ENCODE assay signal across 35 cellular contexts in the genomic region with DNA sequence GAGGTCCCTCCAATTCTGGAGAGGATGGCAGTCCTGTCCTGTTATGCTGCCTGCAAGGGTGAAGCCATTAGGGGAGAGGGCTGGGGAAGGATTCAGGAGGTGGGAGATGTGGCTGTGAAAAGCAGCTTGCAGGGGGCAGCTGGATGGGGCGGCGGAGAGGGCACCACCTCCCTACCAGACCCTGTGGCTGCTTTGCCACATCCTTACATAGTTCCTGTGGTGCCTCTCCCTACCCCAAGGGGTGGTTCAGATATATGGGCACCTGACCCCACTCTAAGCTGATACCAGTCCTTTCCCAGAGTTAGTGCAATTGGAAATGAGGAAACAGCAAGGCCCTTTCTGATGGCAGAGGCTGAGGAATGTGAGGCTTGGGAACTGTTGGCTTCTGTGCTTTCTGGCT. TPM values are rescaled to one million over a fixed set of nuclear protein-coding genes. Genes with fewer than 3 reads are reported as not detected.
"Had no signal": no experiment of that assay in that cellular context is flagged by ENCODE, and none has a peak within 500 bp of the region (broad histone marks: within the 10 kb centered on the region; RNA-seq: fewer than 3 reads in every experiment).

No MANE protein-coding gene starts in this region.

- H3K27me3 ChIP-seq: adrenal gland, body of pancreas had no signal

- H3K27ac ChIP-seq: adrenal gland, body of pancreas, brain microvascular endothelial cell, breast epithelium, VCaP had no signal

- FAIRE-seq: astrocyte, TTC549 had no signal

- H3K27ac Mint-ChIP-seq: activated B cell treated with CpG ODN at 0.5 μM for 24 hours; activated CD4-positive, alpha-beta memory T cell treated with anti-CD3 and anti-CD28 coated beads for 36 hours; activated CD4-positive, alpha-beta T cell treated with anti-CD3 and anti-CD28 coated beads for 36 hours; activated CD8-positive, alpha-beta T cell treated with anti-CD3 and anti-CD28 coated beads for 36 hours; activated naive CD4-positive, alpha-beta T cell treated with anti-CD3 and anti-CD28 coated beads for 36 hours; activated naive CD4-positive, alpha-beta T cell treated with anti-CD3 and anti-CD28 coated beads, Interleukin-2, amount 50 U/mL, for 72 hours; activated naive CD8-positive, alpha-beta T cell treated with anti-CD3 and anti-CD28 coated beads for 36 hours; activated T-cell treated with anti-CD3 and anti-CD28 coated beads, Interleukin-2, amount 50 U/mL, for 72 hours; activated T-helper 1 cell treated with anti-CD3 and anti-CD28 coated beads, Interleukin-12 subunit alpha, Interleukin-12 subunit beta, Interleukin-2, Interleukin-4 antibody, amounts not matched to agents 30 ng/mL and 10 ng/mL and 1 ng/mL, durations not matched to agents 14 hours and 24 hours and 36 hours; activated T-helper 17 cell treated with anti-CD3 and anti-CD28 coated beads, Interleukin-2, amount 50 U/mL, for 72 hours; T-helper 17 cell had no signal

- H3K36me3 Mint-ChIP-seq: activated CD4-positive, alpha-beta memory T cell treated with anti-CD3 and anti-CD28 coated beads for 36 hours; activated naive CD8-positive, alpha-beta T cell treated with anti-CD3 and anti-CD28 coated beads for 36 hours had no signal

- ATAC-seq: activated CD4-positive, alpha-beta T cell treated with anti-CD3 and anti-CD28 coated beads for 36 hours; activated CD8-positive, alpha-beta T cell treated with anti-CD3 and anti-CD28 coated beads for 36 hours; activated naive CD4-positive, alpha-beta T cell treated with anti-CD3 and anti-CD28 coated beads, Interleukin-2, amount 50 U/mL, for 72 hours; activated T-cell treated with anti-CD3 and anti-CD28 coated beads, Interleukin-2, amount 50 U/mL, for 4 hours; activated T-cell treated with anti-CD3 and anti-CD28 coated beads, Interleukin-2, amount 50 U/mL, for 72 hours; activated T-helper 17 cell treated with anti-CD3 and anti-CD28 coated beads, Interleukin-2, amount 50 U/mL, for 72 hours; body of pancreas; T-helper 17 cell had no signal

- H3K36me3 ChIP-seq: adrenal gland, brain microvascular endothelial cell, breast epithelium had no signal

- DNase-seq: activated B cell treated with CpG ODN at 0.5 μM for 24 hours; activated CD4-positive, alpha-beta memory T cell treated with anti-CD3 and anti-CD28 coated beads for 36 hours; activated CD4-positive, alpha-beta T cell treated with anti-CD3 and anti-CD28 coated beads for 36 hours; activated CD4-positive, alpha-beta T cell treated with anti-CD3 and anti-CD28 coated beads for 48 hours; activated CD4-positive, alpha-beta T cell treated with anti-CD3 and anti-CD28 coated beads, Interleukin-2, amount 50 U/mL, for 1 hour; activated CD4-positive, alpha-beta T cell treated with anti-CD3 and anti-CD28 coated beads, Interleukin-2, amount 50 U/mL, for 4 hours; activated CD4-positive, CD25-positive, alpha-beta regulatory T cell treated with anti-CD3 and anti-CD28 coated beads, Interleukin-2, amount 50 U/mL, for 72 hours; activated CD8-positive, alpha-beta memory T cell treated with anti-CD3 and anti-CD28 coated beads, Interleukin-2, amount 50 U/mL, for 4 hours; activated CD8-positive, alpha-beta T cell treated with anti-CD3 and anti-CD28 coated beads for 36 hours; activated effector memory CD4-positive, alpha-beta T cell treated with anti-CD3 and anti-CD28 coated beads, Interleukin-2, amount 50 U/mL, for 16 hours; activated gamma-delta T cell treated with Interleukin-2 at 50 U/mL for 16 hours; activated naive CD4-positive, alpha-beta T cell; activated naive CD4-positive, alpha-beta T cell treated with anti-CD3 and anti-CD28 coated beads for 36 hours; activated naive CD4-positive, alpha-beta T cell treated with anti-CD3 and anti-CD28 coated beads, Interleukin-2, amount 50 U/mL, for 16 hours; activated naive CD8-positive, alpha-beta T cell treated with anti-CD3 and anti-CD28 coated beads for 36 hours; activated T-cell treated with anti-CD3 and anti-CD28 coated beads for 4 hours; activated T-cell treated with anti-CD3 and anti-CD28 coated beads, Interleukin-2, amount 50 U/mL, for 1 hour; activated T-cell treated with anti-CD3 and anti-CD28 coated beads, Interleukin-2, amount 50 U/mL, for 4 hours; activated T-cell treated with anti-CD3 and anti-CD28 coated beads, Interleukin-2, amount 50 U/mL, for 72 hours; adrenal gland; amniotic stem cell; aorta; body of pancreas; brain microvascular endothelial cell; central memory CD4-positive, alpha-beta T cell; T-helper 17 cell; T-helper 9 cell had no signal

- H3K9me3 Mint-ChIP-seq: activated B cell treated with CpG ODN at 0.5 μM for 24 hours; activated CD4-positive, alpha-beta memory T cell treated with anti-CD3 and anti-CD28 coated beads for 36 hours; activated CD8-positive, alpha-beta T cell treated with anti-CD3 and anti-CD28 coated beads for 36 hours; activated naive CD4-positive, alpha-beta T cell treated with anti-CD3 and anti-CD28 coated beads for 36 hours; activated naive CD4-positive, alpha-beta T cell treated with anti-CD3 and anti-CD28 coated beads, Interleukin-2, amount 50 U/mL, for 72 hours; activated naive CD8-positive, alpha-beta T cell treated with anti-CD3 and anti-CD28 coated beads for 36 hours; activated T-cell treated with anti-CD3 and anti-CD28 coated beads, Interleukin-2, amount 50 U/mL, for 4 hours; activated T-cell treated with anti-CD3 and anti-CD28 coated beads, Interleukin-2, amount 50 U/mL, for 72 hours; activated T-helper 1 cell treated with anti-CD3 and anti-CD28 coated beads, Interleukin-12 subunit alpha, Interleukin-12 subunit beta, Interleukin-2, Interleukin-4 antibody, amounts not matched to agents 30 ng/mL and 10 ng/mL and 1 ng/mL, durations not matched to agents 14 hours and 24 hours and 36 hours; activated T-helper 17 cell treated with anti-CD3 and anti-CD28 coated beads, Interleukin-2, amount 50 U/mL, for 72 hours had no signal

- H3K4me3 ChIP-seq: adrenal gland, body of pancreas, breast epithelium had no signal

- H3K9me3 ChIP-seq: adrenal gland, body of pancreas, breast epithelium had no signal

- H3K4me3 Mint-ChIP-seq: activated B cell treated with CpG ODN at 0.5 μM for 24 hours; activated CD4-positive, alpha-beta memory T cell treated with anti-CD3 and anti-CD28 coated beads for 36 hours; activated CD4-positive, alpha-beta T cell treated with anti-CD3 and anti-CD28 coated beads for 36 hours; activated CD8-positive, alpha-beta T cell treated with anti-CD3 and anti-CD28 coated beads for 36 hours; activated naive CD4-positive, alpha-beta T cell treated with anti-CD3 and anti-CD28 coated beads for 36 hours; activated naive CD8-positive, alpha-beta T cell treated with anti-CD3 and anti-CD28 coated beads for 36 hours; activated T-cell treated with anti-CD3 and anti-CD28 coated beads, Interleukin-2, amount 50 U/mL, for 4 hours; activated T-cell treated with anti-CD3 and anti-CD28 coated beads, Interleukin-2, amount 50 U/mL, for 72 hours; activated T-helper 1 cell treated with anti-CD3 and anti-CD28 coated beads, Interleukin-12 subunit alpha, Interleukin-12 subunit beta, Interleukin-2, Interleukin-4 antibody, amounts not matched to agents 30 ng/mL and 10 ng/mL and 1 ng/mL, durations not matched to agents 14 hours and 24 hours and 36 hours; activated T-helper 17 cell treated with anti-CD3 and anti-CD28 coated beads, Interleukin-2, amount 50 U/mL, for 72 hours; T-helper 17 cell had no signal

- H3K4me1 ChIP-seq: adrenal gland, body of pancreas, breast epithelium had no signal

- H3K4me1 Mint-ChIP-seq: activated CD4-positive, alpha-beta T cell treated with anti-CD3 and anti-CD28 coated beads for 36 hours; activated naive CD8-positive, alpha-beta T cell treated with anti-CD3 and anti-CD28 coated beads for 36 hours; activated T-helper 17 cell treated with anti-CD3 and anti-CD28 coated beads, Interleukin-2, amount 50 U/mL, for 72 hours; T-helper 17 cell had no signal

RNA-seq across cellular contexts. Expression of a gene that starts 6.1 kb away (rescaled TPM):
- total RNA-seq: activated naive CD4-positive, alpha-beta T cell treated with anti-CD3 and anti-CD28 coated beads for 36 hours; activated naive CD8-positive, alpha-beta T cell treated with anti-CD3 and anti-CD28 coated beads for 36 hours; aorta; breast epithelium; cardiac septum; T-helper 17 cell had no signal

RNA-seq across cellular contexts. Expression of a gene that starts 48.4 kb away (rescaled TPM):
- total RNA-seq: body of pancreas had no signal
